28 cellular contexts compared by ENCODE assay signal in genomic region chr22:16960884-16961249, GRCh38. TPM values are rescaled to one million over a fixed set of nuclear protein-coding genes. Genes with fewer than 3 reads are reported as not detected.
"Had no signal": no experiment of that assay in that cellular context is flagged by ENCODE, and none has a peak within 500 bp of the region (broad histone marks: within the 10 kb centered on the region; RNA-seq: fewer than 3 reads in every experiment).

No MANE protein-coding gene starts in this region.

- H3K27me3 Mint-ChIP-seq: activated B cell treated with CpG ODN at 0.5 μM for 24 hours; activated CD8-positive, alpha-beta T cell treated with anti-CD3 and anti-CD28 coated beads for 36 hours; activated naive CD4-positive, alpha-beta T cell treated with anti-CD3 and anti-CD28 coated beads, Interleukin-2, amount 50 U/mL, for 24 hours; activated naive CD8-positive, alpha-beta T cell treated with anti-CD3 and anti-CD28 coated beads, Interleukin-2, amount 50 U/mL, for 24 hours; activated T-helper 17 cell treated with anti-CD3 and anti-CD28 coated beads, Interleukin-2, amount 50 U/mL, for 72 hours; type B pancreatic cell had no signal

- DNase-seq: activated B cell treated with CpG ODN at 0.5 μM for 24 hours; activated CD4-positive, alpha-beta T cell treated with anti-CD3 and anti-CD28 coated beads, Interleukin-2, amount 50 U/mL, for 1 hour; activated CD8-positive, alpha-beta T cell treated with anti-CD3 and anti-CD28 coated beads for 36 hours; activated naive CD8-positive, alpha-beta T cell treated with anti-CD3 and anti-CD28 coated beads, Interleukin-2, amount 50 U/mL, for 24 hours; activated T-cell treated with anti-CD3 and anti-CD28 coated beads, Interleukin-2, amount 50 U/mL, for 4 hours; amygdala; central memory CD4-positive, alpha-beta T cell; dermis blood vessel endothelial cell; effector CD4-positive, alpha-beta T cell; esophagus squamous epithelium; left ventricle myocardium inferior; naive B cell; nephron progenitor cell; pancreas; retina; stimulated activated CD4-positive, alpha-beta T cell treated with anti-CD3 and anti-CD28 coated beads, Interleukin-15, amount 100 ng/mL, for 24 hours; stimulated activated CD4-positive, alpha-beta T cell treated with anti-CD3 and anti-CD28 coated beads, Interleukin-2, amount 100 ng/mL, for 24 hours; stimulated activated naive CD8-positive, alpha-beta T cell treated with anti-CD3 and anti-CD28 coated beads, Interleukin-15, Interleukin-2, amounts not matched to agents 100 U/mL and 50 U/mL, for 24 hours; substantia nigra; uterus had no signal

- H3K9me3 Mint-ChIP-seq: activated B cell treated with CpG ODN at 0.5 μM for 24 hours; activated CD8-positive, alpha-beta T cell treated with anti-CD3 and anti-CD28 coated beads for 36 hours; activated naive CD4-positive, alpha-beta T cell treated with anti-CD3 and anti-CD28 coated beads, Interleukin-2, amount 50 U/mL, for 24 hours; activated naive CD8-positive, alpha-beta T cell treated with anti-CD3 and anti-CD28 coated beads, Interleukin-2, amount 50 U/mL, for 24 hours; activated T-cell treated with anti-CD3 and anti-CD28 coated beads, Interleukin-2, amount 50 U/mL, for 4 hours; activated T-helper 17 cell treated with anti-CD3 and anti-CD28 coated beads, Interleukin-2, amount 50 U/mL, for 72 hours; naive B cell; T-helper 2 cell treated with Interferon-gamma antibody and Interleukin-4, amounts not matched to agents 5 μg/mL and 100 μg/mL, for 36 hours; type B pancreatic cell had no signal

- ATAC-seq: activated CD8-positive, alpha-beta T cell treated with anti-CD3 and anti-CD28 coated beads for 36 hours; activated naive CD8-positive, alpha-beta T cell treated with anti-CD3 and anti-CD28 coated beads, Interleukin-2, amount 50 U/mL, for 24 hours; activated T-cell treated with anti-CD3 and anti-CD28 coated beads, Interleukin-2, amount 50 U/mL, for 4 hours; activated T-helper 17 cell treated with anti-CD3 and anti-CD28 coated beads, Interleukin-2, amount 50 U/mL, for 72 hours; pancreas; stimulated activated naive CD8-positive, alpha-beta T cell treated with anti-CD3 and anti-CD28 coated beads, Interleukin-15, Interleukin-2, amounts not matched to agents 100 U/mL and 50 U/mL, for 24 hours had no signal

- H3K27ac Mint-ChIP-seq: activated B cell treated with CpG ODN at 0.5 μM for 24 hours; activated CD8-positive, alpha-beta T cell treated with anti-CD3 and anti-CD28 coated beads for 36 hours; activated naive CD4-positive, alpha-beta T cell treated with anti-CD3 and anti-CD28 coated beads, Interleukin-2, amount 50 U/mL, for 24 hours; activated naive CD8-positive, alpha-beta T cell treated with anti-CD3 and anti-CD28 coated beads, Interleukin-2, amount 50 U/mL, for 24 hours; activated T-helper 17 cell treated with anti-CD3 and anti-CD28 coated beads, Interleukin-2, amount 50 U/mL, for 72 hours; naive B cell; nephron progenitor cell; T-helper 2 cell treated with Interferon-gamma antibody and Interleukin-4, amounts not matched to agents 5 μg/mL and 100 μg/mL, for 36 hours; type B pancreatic cell had no signal

- H3K4me3 Mint-ChIP-seq: activated B cell treated with CpG ODN at 0.5 μM for 24 hours; activated CD8-positive, alpha-beta T cell treated with anti-CD3 and anti-CD28 coated beads for 36 hours; activated naive CD4-positive, alpha-beta T cell treated with anti-CD3 and anti-CD28 coated beads, Interleukin-2, amount 50 U/mL, for 24 hours; activated naive CD8-positive, alpha-beta T cell treated with anti-CD3 and anti-CD28 coated beads, Interleukin-2, amount 50 U/mL, for 24 hours; activated T-cell treated with anti-CD3 and anti-CD28 coated beads, Interleukin-2, amount 50 U/mL, for 4 hours; activated T-helper 17 cell treated with anti-CD3 and anti-CD28 coated beads, Interleukin-2, amount 50 U/mL, for 72 hours; naive B cell; nephron progenitor cell; T-helper 2 cell treated with Interferon-gamma antibody and Interleukin-4, amounts not matched to agents 5 μg/mL and 100 μg/mL, for 36 hours; type B pancreatic cell had no signal

- H3K36me3 Mint-ChIP-seq: activated naive CD4-positive, alpha-beta T cell treated with anti-CD3 and anti-CD28 coated beads, Interleukin-2, amount 50 U/mL, for 24 hours; naive B cell; type B pancreatic cell had no signal

- H3K4me1 Mint-ChIP-seq: activated B cell treated with CpG ODN at 0.5 μM for 24 hours; activated naive CD8-positive, alpha-beta T cell treated with anti-CD3 and anti-CD28 coated beads, Interleukin-2, amount 50 U/mL, for 24 hours; activated T-helper 17 cell treated with anti-CD3 and anti-CD28 coated beads, Interleukin-2, amount 50 U/mL, for 72 hours; naive B cell; nephron progenitor cell had no signal

RNA-seq across cellular contexts. Expression of gene GAB4, which starts 47.2 kb away (rescaled TPM):
- total RNA-seq: activated CD8-positive, alpha-beta T cell treated with anti-CD3 and anti-CD28 coated beads for 36 hours; activated T-cell treated with anti-CD3 and anti-CD28 coated beads, Interleukin-2, amount 50 U/mL, for 4 hours; activated T-helper 17 cell treated with anti-CD3 and anti-CD28 coated beads, Interleukin-2, amount 50 U/mL, for 72 hours; breast epithelium; dermis blood vessel endothelial cell; esophagus squamous epithelium; frontal cortex; left ventricle myocardium inferior; lung microvascular endothelial cell; pancreas; smooth muscle cell had no signal
